1 cellular context compared by ENCODE assay signal in genomic region chr17:42566215-42566872, GRCh38.
TF ChIP-seq lines count a peak whose summit lies in the region.

No MANE protein-coding gene starts in this region.

TF ChIP-seq in GM12878, 131 proteins besides CTCF, POLR2A, EP300 and RAD21:
- TF ChIP-seq POLR2AphosphoS2 (IDR thresholded peaks at IDR 0.05; ENCODE audit: low read depth, low read length) (no peak), HDGF (IDR thresholded peaks at IDR 0.05) (no peak), EED (IDR thresholded peaks at IDR 0.05; ENCODE audit: low read depth) (no peak), SREBF1 (IDR thresholded peaks at IDR 0.05; ENCODE audit: low read length) (no peak), PML (IDR thresholded peaks at IDR 0.05; ENCODE audit: low read length) (no peak), CBFB (IDR thresholded peaks at IDR 0.05; ENCODE audit: low read depth) (no peak), ETV6 (conservative IDR thresholded peaks at IDR 0.05 in 1 of 2, IDR thresholded peaks at IDR 0.05 in 1 of 2; ENCODE audit: borderline replicate concordance in 1 of 2, low read depth in 1 of 2) (no peak), CUX1 (IDR thresholded peaks at IDR 0.05; ENCODE audit: insufficient replicate concordance, low read depth, low read length) (no peak), ZNF274 (IDR thresholded peaks at IDR 0.05; ENCODE audit: insufficient read depth, insufficient read length) (no peak)
- TF ChIP-seq, protein P1, sequence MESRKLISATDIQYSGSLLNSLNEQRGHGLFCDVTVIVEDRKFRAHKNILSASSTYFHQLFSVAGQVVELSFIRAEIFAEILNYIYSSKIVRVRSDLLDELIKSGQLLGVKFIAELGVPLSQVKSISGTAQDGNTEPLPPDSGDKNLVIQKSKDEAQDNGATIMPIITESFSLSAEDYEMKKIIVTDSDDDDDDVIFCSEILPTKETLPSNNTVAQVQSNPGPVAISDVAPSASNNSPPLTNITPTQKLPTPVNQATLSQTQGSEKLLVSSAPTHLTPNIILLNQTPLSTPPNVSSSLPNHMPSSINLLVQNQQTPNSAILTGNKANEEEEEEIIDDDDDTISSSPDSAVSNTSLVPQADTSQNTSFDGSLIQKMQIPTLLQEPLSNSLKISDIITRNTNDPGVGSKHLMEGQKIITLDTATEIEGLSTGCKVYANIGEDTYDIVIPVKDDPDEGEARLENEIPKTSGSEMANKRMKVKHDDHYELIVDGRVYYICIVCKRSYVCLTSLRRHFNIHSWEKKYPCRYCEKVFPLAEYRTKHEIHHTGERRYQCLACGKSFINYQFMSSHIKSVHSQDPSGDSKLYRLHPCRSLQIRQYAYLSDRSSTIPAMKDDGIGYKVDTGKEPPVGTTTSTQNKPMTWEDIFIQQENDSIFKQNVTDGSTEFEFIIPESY (IDR thresholded peaks at IDR 0.05), result peak; percentile 93
- TF ChIP-seq, protein P2, sequence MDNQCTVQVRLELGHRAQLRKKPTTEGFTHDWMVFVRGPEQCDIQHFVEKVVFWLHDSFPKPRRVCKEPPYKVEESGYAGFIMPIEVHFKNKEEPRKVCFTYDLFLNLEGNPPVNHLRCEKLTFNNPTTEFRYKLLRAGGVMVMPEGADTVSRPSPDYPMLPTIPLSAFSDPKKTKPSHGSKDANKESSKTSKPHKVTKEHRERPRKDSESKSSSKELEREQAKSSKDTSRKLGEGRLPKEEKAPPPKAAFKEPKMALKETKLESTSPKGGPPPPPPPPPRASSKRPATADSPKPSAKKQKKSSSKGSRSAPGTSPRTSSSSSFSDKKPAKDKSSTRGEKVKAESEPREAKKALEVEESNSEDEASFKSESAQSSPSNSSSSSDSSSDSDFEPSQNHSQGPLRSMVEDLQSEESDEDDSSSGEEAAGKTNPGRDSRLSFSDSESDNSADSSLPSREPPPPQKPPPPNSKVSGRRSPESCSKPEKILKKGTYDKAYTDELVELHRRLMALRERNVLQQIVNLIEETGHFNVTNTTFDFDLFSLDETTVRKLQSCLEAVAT (IDR thresholded peaks at IDR 0.05), result peak; percentile 97
